ENCODE assay signal across 8 cellular contexts in the genomic region with DNA sequence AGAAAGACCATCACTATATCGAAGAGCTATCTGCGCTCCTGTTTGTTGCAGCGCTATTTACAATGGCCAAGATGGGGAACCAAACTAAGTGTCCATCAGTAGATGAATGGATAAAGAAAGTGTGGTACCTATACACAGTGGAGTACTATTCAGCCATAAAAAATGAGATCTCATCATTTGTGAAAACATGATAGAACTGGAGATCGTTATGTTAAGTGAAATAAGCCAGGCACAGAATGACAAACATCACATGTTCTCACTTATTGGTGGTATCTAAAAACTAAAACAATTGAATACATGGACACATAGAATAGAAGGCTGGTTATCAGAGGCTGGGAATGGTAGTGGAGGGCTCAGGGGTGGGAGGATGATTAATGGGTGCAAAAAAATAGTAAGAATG.
"Had no signal": no experiment of that assay in that cellular context is flagged by ENCODE, and none has a peak within 500 bp of the region (broad histone marks: within the 10 kb centered on the region; RNA-seq: fewer than 3 reads in every experiment).

No MANE protein-coding gene starts in this region.

- H3K4me3 ChIP-seq: GM12878 had no signal

- DNase-seq: GDM1, GF-D8 had no signal

- FAIRE-seq: G401.6, GM12878, GM12891, GM12892, GM18507, GM19239 had no signal

- ATAC-seq: GM12878 had no signal
